28 cellular contexts compared by ENCODE assay signal in genomic region chr6:5055118-5055517, GRCh38. TPM values are rescaled to one million over a fixed set of nuclear protein-coding genes. Genes with fewer than 3 reads are reported as not detected.
"Had no signal": no experiment of that assay in that cellular context is flagged by ENCODE, and none has a peak within 500 bp of the region (broad histone marks: within the 10 kb centered on the region; RNA-seq: fewer than 3 reads in every experiment).

No MANE protein-coding gene starts in this region.

- ATAC-seq: gastrocnemius medialis; left cardiac atrium; left ventricle myocardium superior; naive thymus-derived CD8-positive, alpha-beta T cell; right cardiac atrium; stimulated activated naive CD8-positive, alpha-beta T cell treated with anti-CD3 and anti-CD28 coated beads, Interleukin-15, Interleukin-2, amounts not matched to agents 100 U/mL and 50 U/mL, for 24 hours; T-helper 17 cell had no signal

- H3K4me3 Mint-ChIP-seq: activated CD4-positive, alpha-beta memory T cell treated with anti-CD3 and anti-CD28 coated beads, Interleukin-2, amount 10 ng/mL, durations not matched to agents 7 days and 5 days; activated CD4-positive, alpha-beta T cell treated with anti-CD3 and anti-CD28 coated beads, Interleukin-2, amount 10 ng/mL, durations not matched to agents 7 days and 5 days; activated T-cell treated with anti-CD3 and anti-CD28 coated beads, Interleukin-2, amount 50 U/mL, for 24 hours; central memory CD8-positive, alpha-beta T cell; naive thymus-derived CD8-positive, alpha-beta T cell; neural crest cell; T-helper 17 cell had no signal

- H3K36me3 ChIP-seq: gastrocnemius medialis, spleen had no signal

- FAIRE-seq: bronchial epithelial cell, colon, keratinocyte, urothelium cell line had no signal

- H3K4me1 ChIP-seq: gastrocnemius medialis, testis had no signal

- H3K9me3 ChIP-seq: gastrocnemius medialis, testis had no signal

- H3K27me3 ChIP-seq: gastrocnemius medialis, spleen, testis had no signal

- H3K27ac Mint-ChIP-seq: activated CD4-positive, alpha-beta memory T cell treated with anti-CD3 and anti-CD28 coated beads, Interleukin-2, amount 10 ng/mL, durations not matched to agents 7 days and 5 days; activated CD4-positive, alpha-beta T cell treated with anti-CD3 and anti-CD28 coated beads, Interleukin-2, amount 10 ng/mL, durations not matched to agents 7 days and 5 days; activated T-cell treated with anti-CD3 and anti-CD28 coated beads, Interleukin-2, amount 50 U/mL, for 24 hours; naive thymus-derived CD8-positive, alpha-beta T cell; T-helper 17 cell had no signal

- H3K27ac ChIP-seq: gastrocnemius medialis, testis had no signal

- H3K4me1 Mint-ChIP-seq: activated CD4-positive, alpha-beta T cell treated with anti-CD3 and anti-CD28 coated beads, Interleukin-2, amount 10 ng/mL, durations not matched to agents 7 days and 5 days; central memory CD8-positive, alpha-beta T cell; neural crest cell; T-helper 17 cell had no signal

- H3K27me3 Mint-ChIP-seq: activated T-cell treated with anti-CD3 and anti-CD28 coated beads, Interleukin-2, amount 50 U/mL, for 24 hours had no signal

- DNase-seq: activated CD4-positive, alpha-beta memory T cell treated with anti-CD3 and anti-CD28 coated beads, Interleukin-2, amount 10 ng/mL, durations not matched to agents 7 days and 5 days; activated CD4-positive, alpha-beta T cell treated with anti-CD3 and anti-CD28 coated beads, Interleukin-2, amount 10 ng/mL, durations not matched to agents 7 days and 5 days; activated CD4-positive, CD25-positive, alpha-beta regulatory T cell treated with anti-CD3 and anti-CD28 coated beads, Interleukin-2, amount 50 U/mL, for 72 hours; activated CD8-positive, alpha-beta memory T cell treated with anti-CD3 and anti-CD28 coated beads, Interleukin-2, amount 50 U/mL, for 48 hours; activated gamma-delta T cell treated with Interleukin-2 at 50 U/mL for 16 hours; activated naive CD4-positive, alpha-beta T cell treated with anti-CD3 and anti-CD28 coated beads, Interleukin-2, amount 50 U/mL, for 16 hours; activated T-cell treated with anti-CD3 and anti-CD28 coated beads, Interleukin-2, amount 50 U/mL, for 24 hours; amniotic stem cell; effector CD8-positive, alpha-beta T cell; erythroblast; gastrocnemius medialis; hippocampal formation; left cardiac atrium; left ventricle myocardium superior; naive thymus-derived CD8-positive, alpha-beta T cell; occipital lobe; right cardiac atrium; spleen; stimulated activated naive CD8-positive, alpha-beta T cell treated with anti-CD3 and anti-CD28 coated beads, Interleukin-15, Interleukin-2, amounts not matched to agents 100 U/mL and 50 U/mL, for 24 hours; T-helper 17 cell; T1000; testis had no signal

- H3K4me3 ChIP-seq: gastrocnemius medialis, spleen, testis had no signal

RNA-seq across cellular contexts. Expression of gene PPP1R3G, which starts 30.0 kb away (rescaled TPM):
- total RNA-seq: T-helper 17 cell had no signal
- polyA plus RNA-seq: naive thymus-derived CD8-positive, alpha-beta T cell had no signal
